Comparison of ENCODE assay signal across 12 cellular contexts in the genomic region with DNA sequence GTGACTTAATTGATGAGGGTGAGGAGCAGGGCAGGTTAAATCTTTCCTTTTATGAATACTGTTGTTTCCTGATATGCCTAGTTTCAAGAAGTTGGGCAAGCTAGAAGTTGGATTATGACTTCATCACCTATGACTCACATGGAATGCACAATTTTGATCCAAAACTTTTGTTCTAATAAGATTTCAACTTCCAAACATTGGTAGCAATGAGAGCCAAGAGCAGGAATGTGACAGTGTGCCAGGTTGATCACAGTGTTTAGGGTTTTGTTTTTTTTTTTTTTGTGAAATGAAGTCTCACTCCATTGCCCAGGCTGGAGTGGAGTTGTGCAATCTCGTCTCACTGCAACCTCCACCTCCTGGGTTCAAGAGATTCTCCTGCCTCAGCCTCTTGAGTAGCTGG.
A peak's percentile ranks its signal among the peaks of the same experiment; 100 is the strongest.
DNase-seq lines count a peak whose midpoint lies in the region; TF ChIP-seq lines count a peak whose summit lies in the region.
"Had no signal": no experiment of that assay in that cellular context is flagged by ENCODE, and none has a peak within 500 bp of the region (broad histone marks: within the 10 kb centered on the region; RNA-seq: fewer than 3 reads in every experiment).

No MANE protein-coding gene starts in this region.

- peak overlapping the region in 1 of 2 experiments; percentile 32; a peak in 1 of 4 replicates for H3K27ac ChIP-seq in SK-N-SH (ENCODE audit: low read depth in 2 of 2, low read length in 1 of 2)
- H3K27ac ChIP-seq in sigmoid colon: peak overlapping the region in 1 of 4 donors; percentile 29

- WGBS in SK-N-SH (ENCODE audit: low lambda C conversion rate): 71% methylated on average over 1 of the region's 1 CpG
- WGBS in sigmoid colon, 2 donors: 79 to 83% methylated on average over 1 of the region's 1 CpG

- H3K27me3 ChIP-seq in SK-N-SH (ENCODE audit: insufficient read depth): no peaks in the 10 kb centered on the region
- no peaks in the 10 kb centered on the region for H3K27me3 ChIP-seq in sigmoid colon

- TF ChIP-seq CTCF in SK-N-SH (IDR thresholded peaks at IDR 0.05) (no peak), fibroblast of the aortic adventitia (IDR thresholded peaks at IDR 0.05; ENCODE audit: insufficient read depth, low read length) (no peak), sigmoid colon (IDR thresholded peaks at IDR 0.05) (no peak)

- no peaks in the 10 kb centered on the region for H3K9me2 ChIP-seq in SK-N-SH

- H3K4me1 ChIP-seq in SK-N-SH (ENCODE audit: control insufficient read depth in 1 of 2, insufficient read depth in 2 of 2, low read depth in 1 of 2, low read length in 1 of 2) (peaks cover 3 to 11% of the 10 kb centered on the region in 2 experiments; a peak in 2 of 4 replicates), sigmoid colon (no peaks in the 10 kb centered on the region)
- H3K4me1 ChIP-seq: Caco-2 had no signal

- 0 out of 2 replicates have a peak overlapping the region, but pooled peaks have one; percentile 24 for H3K4me2 ChIP-seq in SK-N-SH

- no peak for TF ChIP-seq POLR2A in sigmoid colon (IDR thresholded peaks at IDR 0.05)

- intact Hi-C loops in sigmoid colon (cut with DNase I): no loop called here
- intact Hi-C loops in posterior cingulate gyrus (cut with DNase I): no loop called here

- H3F3A ChIP-seq in SK-N-SH (replicated peaks; ENCODE audit: insufficient read depth): no peaks in the 10 kb centered on the region

- CTCF ChIA-PET in SK-N-SH (lab: Yijun Ruan, JAX): no interaction called here

- no peak for TF ChIP-seq RAD21 in SK-N-SH (IDR thresholded peaks at IDR 0.05; ENCODE audit: low read length)

- no peaks in the 10 kb centered on the region for H4K20me1 ChIP-seq in SK-N-SH (ENCODE audit: insufficient read depth)

- H3K9ac ChIP-seq in SK-N-SH: no peak overlapping the region

- H3K4me3 ChIP-seq in SK-N-SH (ENCODE audit: low read depth in 2 of 2, low read length in 1 of 2) (no peak overlapping the region), fibroblast of the aortic adventitia (ENCODE audit: low read depth, low read length) (no peak overlapping the region), sigmoid colon (no peak overlapping the region)

- H3K36me3 ChIP-seq in SK-N-SH (replicated peaks in 1 of 2; ENCODE audit: control insufficient read depth in 1 of 2, insufficient read depth in 2 of 2, low read length in 1 of 2) (no peaks in the 10 kb centered on the region), sigmoid colon (no peaks in the 10 kb centered on the region)

- DNase-seq in EL (peak; percentile 85), SK-N-SH (no peak), fibroblast of the aortic adventitia (ENCODE audit: low read depth) (peak; percentile 98), sigmoid colon (peak; percentile 74), DMS 273 (lab: John Stamatoyannopoulos, UW; ENCODE audit: unreplicated experiment) (no peak), NOMO-1 treated with DMSO at 0.1 percent for 48 hours (lab: John Stamatoyannopoulos, UW; ENCODE audit: unreplicated experiment) (no peak), posterior cingulate gyrus (no peak), NCI-H146 treated with DMSO at 0.1 percent for 48 hours (lab: John Stamatoyannopoulos, UW; ENCODE audit: unreplicated experiment) (no peak)
- DNase-seq: activated naive CD4-positive, alpha-beta T cell treated with anti-CD3 and anti-CD28 coated beads for 36 hours; Caco-2; NCI-H526; stimulated activated CD4-positive, alpha-beta T cell treated with anti-CD3 and anti-CD28 coated beads, Interleukin-4, amount 100 ng/mL, for 1 hour had no signal

- TF ChIP-seq EP300 in SK-N-SH (IDR thresholded peaks at IDR 0.05; ENCODE audit: borderline replicate concordance in 1 of 2, low read depth in 1 of 2, low read length in 1 of 2): peak in 1 of 2 experiments; percentile 55; a peak in 1 of 4 replicates
- no peak for TF ChIP-seq EP300 in sigmoid colon (IDR thresholded peaks at IDR 0.05)

- POLR2A ChIA-PET in SK-N-SH (lab: Yijun Ruan, JAX): no interaction called here

- no peak overlapping the region for H2AFZ ChIP-seq in SK-N-SH (ENCODE audit: low read depth)

- H3K9me3 ChIP-seq in SK-N-SH (no peaks in the 10 kb centered on the region), sigmoid colon (no peaks in the 10 kb centered on the region)
- H3K9me3 ChIP-seq: Caco-2 had no signal

- H3K79me2 ChIP-seq in SK-N-SH (ENCODE audit: insufficient read depth): no peaks in the 10 kb centered on the region

TF ChIP-seq in SK-N-SH, 30 proteins besides CTCF, POLR2A, EP300 and RAD21 (continues in another document):
- TF ChIP-seq, protein P1, sequence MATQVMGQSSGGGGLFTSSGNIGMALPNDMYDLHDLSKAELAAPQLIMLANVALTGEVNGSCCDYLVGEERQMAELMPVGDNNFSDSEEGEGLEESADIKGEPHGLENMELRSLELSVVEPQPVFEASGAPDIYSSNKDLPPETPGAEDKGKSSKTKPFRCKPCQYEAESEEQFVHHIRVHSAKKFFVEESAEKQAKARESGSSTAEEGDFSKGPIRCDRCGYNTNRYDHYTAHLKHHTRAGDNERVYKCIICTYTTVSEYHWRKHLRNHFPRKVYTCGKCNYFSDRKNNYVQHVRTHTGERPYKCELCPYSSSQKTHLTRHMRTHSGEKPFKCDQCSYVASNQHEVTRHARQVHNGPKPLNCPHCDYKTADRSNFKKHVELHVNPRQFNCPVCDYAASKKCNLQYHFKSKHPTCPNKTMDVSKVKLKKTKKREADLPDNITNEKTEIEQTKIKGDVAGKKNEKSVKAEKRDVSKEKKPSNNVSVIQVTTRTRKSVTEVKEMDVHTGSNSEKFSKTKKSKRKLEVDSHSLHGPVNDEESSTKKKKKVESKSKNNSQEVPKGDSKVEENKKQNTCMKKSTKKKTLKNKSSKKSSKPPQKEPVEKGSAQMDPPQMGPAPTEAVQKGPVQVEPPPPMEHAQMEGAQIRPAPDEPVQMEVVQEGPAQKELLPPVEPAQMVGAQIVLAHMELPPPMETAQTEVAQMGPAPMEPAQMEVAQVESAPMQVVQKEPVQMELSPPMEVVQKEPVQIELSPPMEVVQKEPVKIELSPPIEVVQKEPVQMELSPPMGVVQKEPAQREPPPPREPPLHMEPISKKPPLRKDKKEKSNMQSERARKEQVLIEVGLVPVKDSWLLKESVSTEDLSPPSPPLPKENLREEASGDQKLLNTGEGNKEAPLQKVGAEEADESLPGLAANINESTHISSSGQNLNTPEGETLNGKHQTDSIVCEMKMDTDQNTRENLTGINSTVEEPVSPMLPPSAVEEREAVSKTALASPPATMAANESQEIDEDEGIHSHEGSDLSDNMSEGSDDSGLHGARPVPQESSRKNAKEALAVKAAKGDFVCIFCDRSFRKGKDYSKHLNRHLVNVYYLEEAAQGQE (IDR thresholded peaks at IDR 0.05; ENCODE audit: low read depth, low read length): no peak
- TF ChIP-seq FOXJ3 (CRISPR knock-in tag; IDR thresholded peaks at IDR 0.05) (no peak), FOXM1 (IDR thresholded peaks at IDR 0.05; ENCODE audit: low read depth) (no peak), ELF1 (IDR thresholded peaks at IDR 0.05) (no peak), SMC3 (IDR thresholded peaks at IDR 0.05; ENCODE audit: low read depth, low read length) (no peak), USF2 (IDR thresholded peaks at IDR 0.05; ENCODE audit: borderline replicate concordance, low read depth, low read length) (no peak), TAF1 (IDR thresholded peaks at IDR 0.05; ENCODE audit: borderline replicate concordance, low read depth, low read length) (no peak), MAX (IDR thresholded peaks at IDR 0.05; ENCODE audit: low read depth) (peak; percentile 29; the same call in 1 of the 2 replicates), RCOR1 (IDR thresholded peaks at IDR 0.05; ENCODE audit: low read length) (no peak), GATA2 (CRISPR knock-in tag; IDR thresholded peaks at IDR 0.05) (no peak), CHD2 (IDR thresholded peaks at IDR 0.05; ENCODE audit: low read length, partially characterized antibody) (no peak), EZH2phosphoT487 (IDR thresholded peaks at IDR 0.05; ENCODE audit: borderline replicate concordance, low read depth) (no peak), MXI1 (IDR thresholded peaks at IDR 0.05; ENCODE audit: low read depth, low read length) (no peak), JUND (IDR thresholded peaks at IDR 0.05) (peak; percentile 79), ZBTB33 (IDR thresholded peaks at IDR 0.05; ENCODE audit: borderline replicate concordance, low read depth) (no peak), RFX5 (IDR thresholded peaks at IDR 0.05; ENCODE audit: low read length) (no peak), NRF1 (IDR thresholded peaks at IDR 0.05; ENCODE audit: low read depth, low read length) (no peak)

Comparison
In these comparisons a context has a peak if more than half of its experiments do, and no peak if none do; other contexts are left out.
1. DNase-seq: peak in EL (single experiment), fibroblast of the aortic adventitia (single experiment) and sigmoid colon (single experiment); none in SK-N-SH (single experiment), DMS 273 (single experiment), NOMO-1 treated with DMSO at 0.1 percent for 48 hours (single experiment), posterior cingulate gyrus (0 of 10) and NCI-H146 treated with DMSO at 0.1 percent for 48 hours (single experiment).